In the genomic region with DNA sequence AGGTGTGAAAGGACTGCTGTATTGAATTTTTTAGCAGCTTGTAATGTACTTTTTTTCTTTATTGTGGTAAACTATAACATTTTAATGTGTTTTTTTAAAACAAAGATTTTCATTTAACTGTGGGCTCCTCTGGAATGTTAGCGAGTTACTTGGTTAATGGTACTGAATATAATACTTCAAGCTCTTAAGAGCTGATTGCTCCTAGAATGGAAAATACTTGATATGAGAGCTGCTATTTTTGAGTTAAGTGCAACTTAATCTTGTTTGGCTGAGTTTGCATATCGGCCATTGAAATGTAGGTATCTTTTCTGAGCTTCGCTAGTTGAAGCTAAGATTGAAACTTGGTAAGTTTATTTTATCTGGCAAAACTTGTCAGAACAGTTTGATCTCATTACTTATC, we compare ENCODE assay signal across 14 cellular contexts. TPM values are rescaled to one million over a fixed set of nuclear protein-coding genes. Genes with fewer than 3 reads are reported as not detected.
A peak's percentile ranks its signal among the peaks of the same experiment; 100 is the strongest.
DNase-seq lines count a peak whose midpoint lies in the region; ATAC-seq, FAIRE-seq and TF ChIP-seq lines count a peak whose summit lies in the region.
"Had no signal": no experiment of that assay in that cellular context is flagged by ENCODE, and none has a peak within 500 bp of the region (broad histone marks: within the 10 kb centered on the region; RNA-seq: fewer than 3 reads in every experiment).

No MANE protein-coding gene starts in this region.

- TF ChIP-seq CTCF in KMS-11 (conservative IDR thresholded peaks at IDR 0.05; ENCODE audit: low read depth, low read length) (no peak), astrocyte (IDR thresholded peaks at IDR 0.05; ENCODE audit: insufficient read depth, low read depth, low read length) (no peak), nephron progenitor cell (IDR thresholded peaks at IDR 0.05) (no peak)

- H3K4me3 Mint-ChIP-seq in astrocyte (ENCODE audit: unreplicated experiment) (no peak overlapping the region), nephron progenitor cell (no peak overlapping the region)
- H3K4me3 Mint-ChIP-seq: neural crest cell had no signal

- H2AFZ ChIP-seq in KMS-11 (ENCODE audit: low read depth) (no peak overlapping the region), astrocyte (ENCODE audit: low read depth, low read length) (no peak overlapping the region)

- no peak for FAIRE-seq in astrocyte (lab: Jason Lieb, UNC)
- FAIRE-seq: GM18507 had no signal

- no peak overlapping the region for H3K9ac ChIP-seq in KMS-11
- no peak overlapping the region for H3K9ac ChIP-seq in astrocyte (ENCODE audit: low read length)

- peaks cover 32% of the 10 kb centered on the region for H4K20me1 ChIP-seq in KMS-11 (ENCODE audit: insufficient read depth)
- peaks cover 99% of the 10 kb centered on the region for H4K20me1 ChIP-seq in astrocyte (ENCODE audit: insufficient read depth, low read length)

- H3K4me3 ChIP-seq in KMS-11 (IDR thresholded peaks at IDR 0.05; ENCODE audit: insufficient read depth, low read depth, low read length) (no peak overlapping the region), astrocyte (ENCODE audit: insufficient read depth, low read depth, low read length) (no peak overlapping the region)

- no peaks in the 10 kb centered on the region for H3K27me3 ChIP-seq in KMS-11 (ENCODE audit: insufficient read depth, low read depth)
- no peaks in the 10 kb centered on the region for H3K27me3 ChIP-seq in astrocyte (ENCODE audit: insufficient read depth, low read length)

- no peaks in the 10 kb centered on the region for H3K9me3 Mint-ChIP-seq in astrocyte (ENCODE audit: unreplicated experiment)
- H3K9me3 Mint-ChIP-seq in nephron progenitor cell = no peaks in the 10 kb centered on the region
- H3K9me3 Mint-ChIP-seq: neural crest cell had no signal

- peaks cover 66% of the 10 kb centered on the region for H3K4me1 Mint-ChIP-seq in astrocyte (ENCODE audit: low read depth, unreplicated experiment)
- H3K4me1 Mint-ChIP-seq in nephron progenitor cell = peaks cover 35% of the 10 kb centered on the region

- H3K79me2 ChIP-seq in KMS-11 (ENCODE audit: insufficient read depth, low read depth) (peaks cover 100% of the 10 kb centered on the region), astrocyte (ENCODE audit: insufficient read depth, low read length) (peaks cover 99% of the 10 kb centered on the region)

- H3K27ac Mint-ChIP-seq in astrocyte (ENCODE audit: unreplicated experiment) = peak overlapping the region; percentile 66
- H3K27ac Mint-ChIP-seq in nephron progenitor cell = peak overlapping the region; percentile 19

- no peaks in the 10 kb centered on the region for H3K9me3 ChIP-seq in astrocyte (ENCODE audit: insufficient read depth, low read depth, low read length)

- H3K27ac ChIP-seq in KMS-11 = peak overlapping the region; percentile 10; the same call in 1 of the 2 replicates
- H3K27ac ChIP-seq in astrocyte (ENCODE audit: low read depth, low read length) = no peak overlapping the region
- H3K27ac ChIP-seq: 22Rv1 had no signal

- H3K4me2 ChIP-seq in KMS-11 (peak overlapping the region; percentile 15; the same call in 1 of the 2 replicates), astrocyte (ENCODE audit: low read length) (peak overlapping the region; percentile 23)

- ATAC-seq in HG02840 (IDR thresholded peaks at IDR 0.05; ENCODE audit: low FRiP score, unreplicated experiment) (no peak), HG03196 (IDR thresholded peaks at IDR 0.05; ENCODE audit: unreplicated experiment) (no peak)

- H3K36me3 ChIP-seq in KMS-11 (ENCODE audit: insufficient read depth) (peaks cover 13% of the 10 kb centered on the region; the same call in 1 of the 2 replicates), astrocyte (ENCODE audit: insufficient read depth, low read length) (peaks cover 17% of the 10 kb centered on the region)

- H3K27me3 Mint-ChIP-seq in astrocyte (ENCODE audit: low read depth, unreplicated experiment) = no peaks in the 10 kb centered on the region
- no peaks in the 10 kb centered on the region for H3K27me3 Mint-ChIP-seq in nephron progenitor cell (ENCODE audit: low read depth, poor library complexity)

- H3K36me3 Mint-ChIP-seq in astrocyte (ENCODE audit: low read depth, unreplicated experiment) (peaks cover 4% of the 10 kb centered on the region), nephron progenitor cell (ENCODE audit: low read depth) (peaks cover 42% of the 10 kb centered on the region)

- H3K4me1 ChIP-seq in KMS-11 (ENCODE audit: low read depth, poor library complexity, severe bottlenecking) (peaks cover 95% of the 10 kb centered on the region), astrocyte (ENCODE audit: insufficient read depth, low read length) (peaks cover 16% of the 10 kb centered on the region)

- peak; percentile 15 for DNase-seq in NCI-H2107 treated with DMSO at 0.1 percent for 48 hours (lab: John Stamatoyannopoulos, UW; ENCODE audit: unreplicated experiment)
- no peak for DNase-seq in NCI-H2107 (lab: John Stamatoyannopoulos, UW)
- no peak for DNase-seq in astrocyte (ENCODE audit: low read depth)
- DNase-seq in nephron progenitor cell = no peak
- DNase-seq in NOMO-1 treated with dmso at 0.1 percent for 144 hours (lab: John Stamatoyannopoulos, UW; ENCODE audit: unreplicated experiment) = no peak
- DNase-seq: activated effector memory CD4-positive, alpha-beta T cell treated with anti-CD3 and anti-CD28 coated beads, Interleukin-2, amount 50 U/mL, for 16 hours; caudate nucleus; NCI-H2171 treated with DMSO at 0.1 percent for 48 hours had no signal

RNA-seq across cellular contexts. Expression of gene TMBIM6, which starts 7.4 kb away (rescaled TPM):
- total RNA-seq in astrocyte = 434 and 452 TPM in 2 replicates

RNA-seq across cellular contexts. Expression of gene FMNL3, which starts 41.6 kb away (rescaled TPM):
- 58.4 and 62.9 TPM in 2 replicates for total RNA-seq in astrocyte
